In genomic region chrX:67619253-67619652, GRCh38 we compare ENCODE assay signal across 10 cellular contexts.
DNase-seq lines count a peak whose midpoint lies in the region; ATAC-seq and TF ChIP-seq lines count a peak whose summit lies in the region.
"Had no signal": no experiment of that assay in that cellular context is flagged by ENCODE, and none has a peak within 500 bp of the region (broad histone marks: within the 10 kb centered on the region; RNA-seq: fewer than 3 reads in every experiment).

No MANE protein-coding gene starts in this region.

- DNase-seq in RWPE1 (ENCODE audit: low spot score) (peak; percentile 12), kidney tubule cell (ENCODE audit: low spot score) (peak; percentile 87), SHP77 (lab: John Stamatoyannopoulos, UW) (no peak), foreskin melanocyte (no peak)
- no peak for DNase-seq in activated CD8-positive, alpha-beta memory T cell treated with anti-CD3 and anti-CD28 coated beads, Interleukin-2, amount 50 U/mL, for 48 hours
- DNase-seq in naive thymus-derived CD4-positive, alpha-beta T cell: no peak
- DNase-seq: activated T-cell treated with anti-CD3 and anti-CD28 coated beads, Interleukin-2, amount 50 U/mL, for 4 hours had no signal

- no peaks in the 10 kb centered on the region for H3K27me3 Mint-ChIP-seq in naive thymus-derived CD4-positive, alpha-beta T cell

- peaks cover 0 to 16% (median 5%) of the 10 kb centered on the region in 11 donors for H3K9me3 Mint-ChIP-seq in naive thymus-derived CD4-positive, alpha-beta T cell

- H3K4me1 ChIP-seq in naive thymus-derived CD4-positive, alpha-beta T cell (ENCODE audit: control insufficient read depth in 2 of 2, insufficient read depth in 2 of 2, low read length in 2 of 2): no peaks in the 10 kb centered on the region
- H3K4me1 ChIP-seq: parathyroid adenoma had no signal

- no peaks in the 10 kb centered on the region for H3K4me1 Mint-ChIP-seq in naive thymus-derived CD4-positive, alpha-beta T cell

- H3K27me3 ChIP-seq in naive thymus-derived CD4-positive, alpha-beta T cell (ENCODE audit: control insufficient read depth in 2 of 2, insufficient read depth in 2 of 2, low read length in 2 of 2): no peaks in the 10 kb centered on the region

- H3K27ac Mint-ChIP-seq in naive thymus-derived CD4-positive, alpha-beta T cell: no peak overlapping the region

- H3K36me3 ChIP-seq in naive thymus-derived CD4-positive, alpha-beta T cell (ENCODE audit: control insufficient read depth in 2 of 3, insufficient read depth in 3 of 3, low read length in 3 of 3): no peaks in the 10 kb centered on the region

- intact Hi-C loops in naive thymus-derived CD4-positive, alpha-beta T cell (cut with micrococcal nuclease): no loop called here

- POLR2A ChIA-PET in RWPE1 (lab: Yijun Ruan, JAX; ENCODE audit: low non-redundant PET): no interaction called here
- POLR2A ChIA-PET in naive thymus-derived CD4-positive, alpha-beta T cell (lab: Charles Lee): no interaction called here

- no peak for TF ChIP-seq CTCF in RWPE1 (conservative IDR thresholded peaks at IDR 0.05; ENCODE audit: low read depth)

- ATAC-seq in GM18858 (IDR thresholded peaks at IDR 0.05; ENCODE audit: unreplicated experiment): peak; percentile 78
- peak; percentile 89 for ATAC-seq in HG02759 (IDR thresholded peaks at IDR 0.05; ENCODE audit: unreplicated experiment)
- no peak for ATAC-seq in naive thymus-derived CD4-positive, alpha-beta T cell

- H3K4me3 ChIP-seq in naive thymus-derived CD4-positive, alpha-beta T cell (ENCODE audit: low read length): no peak overlapping the region

- no peak overlapping the region for H3K4me3 Mint-ChIP-seq in naive thymus-derived CD4-positive, alpha-beta T cell
- H3K4me3 Mint-ChIP-seq: activated T-cell treated with anti-CD3 and anti-CD28 coated beads, Interleukin-2, amount 50 U/mL, for 4 hours had no signal

- H3K9me3 ChIP-seq in naive thymus-derived CD4-positive, alpha-beta T cell (ENCODE audit: control insufficient read depth in 2 of 3, low read length in 3 of 3): peaks cover 0 to 4% (median 0%) of the 10 kb centered on the region in 3 experiments

- no peak overlapping the region for H3K27ac ChIP-seq in RWPE1
- no peak overlapping the region for H3K27ac ChIP-seq in naive thymus-derived CD4-positive, alpha-beta T cell (ENCODE audit: low read depth, low read length)
- H3K27ac ChIP-seq: parathyroid adenoma had no signal

- CTCF ChIA-PET in RWPE1 (lab: Yijun Ruan, JAX): no interaction called here
- CTCF ChIA-PET in naive thymus-derived CD4-positive, alpha-beta T cell (lab: Charles Lee): no interaction called here

- H3K36me3 Mint-ChIP-seq in naive thymus-derived CD4-positive, alpha-beta T cell: peaks cover 0 to 4% (median 0%) of the 10 kb centered on the region in 5 donors

Comparison
In these comparisons a context has a peak if more than half of its experiments do, and no peak if none do; other contexts are left out.
1. DNase-seq: peak in RWPE1 (single experiment) and kidney tubule cell (single experiment); none in SHP77 (0 of 2), activated CD8-positive, alpha-beta memory T cell treated with anti-CD3 and anti-CD28 coated beads, Interleukin-2, amount 50 U/mL, for 48 hours (single experiment), foreskin melanocyte (single experiment) and naive thymus-derived CD4-positive, alpha-beta T cell (0 of 9).